27 cellular contexts compared by ENCODE assay signal in the genomic region with DNA sequence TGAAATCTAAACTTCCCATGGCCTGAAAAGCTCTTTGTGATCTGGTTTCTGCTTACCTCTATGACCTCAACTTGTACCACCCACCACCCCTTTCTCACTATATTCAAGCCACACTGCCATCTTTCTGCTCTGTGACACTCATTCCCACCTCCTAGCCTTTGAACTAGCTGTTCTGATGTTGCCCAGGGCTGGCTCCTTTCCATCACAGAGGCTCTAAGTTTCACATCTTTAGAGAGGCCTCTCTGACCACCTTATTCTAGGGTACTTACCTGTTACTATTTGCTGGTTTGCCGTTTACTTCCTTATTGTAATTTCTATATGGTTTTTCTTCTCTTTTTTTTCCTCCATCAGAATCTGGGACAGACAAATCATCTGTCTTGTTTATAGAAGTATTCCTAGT. TPM values are rescaled to one million over a fixed set of nuclear protein-coding genes. Genes with fewer than 3 reads are reported as not detected.
DNase-seq lines count a peak whose midpoint lies in the region; ATAC-seq, FAIRE-seq and TF ChIP-seq lines count a peak whose summit lies in the region.
"Had no signal": no experiment of that assay in that cellular context is flagged by ENCODE, and none has a peak within 500 bp of the region (broad histone marks: within the 10 kb centered on the region; RNA-seq: fewer than 3 reads in every experiment).

No MANE protein-coding gene starts in this region.

- WGBS in HepG2 (ENCODE audit: low lambda C conversion rate), result 39% methylated on average over 1 of the region's 1 CpG
- 100% methylated on average over 1 of the region's 1 CpG for WGBS in right lobe of liver (ENCODE audit: insufficient coverage, low coverage, low lambda C conversion rate, missing lambda C conversion rate)

- H3K36me3 ChIP-seq in HepG2 (replicated peaks in 1 of 2; ENCODE audit: control insufficient read depth in 1 of 2, insufficient read depth in 2 of 2, low read length in 2 of 2) (peaks cover 1 to 11% of the 10 kb centered on the region in 2 experiments; a peak in 2 of 5 replicates), right lobe of liver (no peaks in the 10 kb centered on the region), OCI-LY7 (ENCODE audit: insufficient read depth, low read length) (peaks cover 25% of the 10 kb centered on the region)
- H3K36me3 ChIP-seq: colonic mucosa had no signal

- TF ChIP-seq POLR2A in HepG2 (IDR thresholded peaks at IDR 0.05; ENCODE audit: insufficient read depth in 1 of 2, low read depth in 2 of 2, low read length in 2 of 2) (no peak), right lobe of liver (IDR thresholded peaks at IDR 0.05) (no peak)

- H4K20me1 ChIP-seq in HepG2 (ENCODE audit: insufficient read depth, low read length) (peaks cover 3% of the 10 kb centered on the region), OCI-LY7 (ENCODE audit: insufficient read depth, low read length) (peaks cover 29% of the 10 kb centered on the region; the same call in 1 of the 2 replicates)

- POLR2A ChIA-PET in HepG2 (lab: Yijun Ruan, JAX) (no interaction called here), OCI-LY7 (lab: Charles Lee) (no interaction called here)

- no peak for ATAC-seq in HepG2
- no peak for ATAC-seq in right lobe of liver
- ATAC-seq in memory B cell (ENCODE audit: low read depth), result no peak
- ATAC-seq: activated CD8-positive, alpha-beta memory T cell treated with anti-CD3 and anti-CD28 coated beads, Interleukin-2, amount 10 ng/mL, durations not matched to agents 7 days and 5 days; HCT116; left lobe of liver had no signal

- intact Hi-C loops in HepG2 (cut with micrococcal nuclease; ENCODE audit: unreplicated experiment), result no loop called here
- intact Hi-C loops in right lobe of liver (cut with DNase I), result loop anchor here in 1 of 2 donors (10.0 kb wide), 1 partner anchor 79 kb away; no protein-coding TSS in a partner anchor
- intact Hi-C loops in OCI-LY7 (cut with micrococcal nuclease; ENCODE audit: unreplicated experiment), result no loop called here
- intact Hi-C loops in posterior cingulate gyrus (cut with DNase I), result no loop called here

- TF ChIP-seq EP300 in HepG2 (IDR thresholded peaks at IDR 0.05; ENCODE audit: low read depth in 2 of 2, low read length in 2 of 2) (no peak), HepG2 (CRISPR knock-in tag; IDR thresholded peaks at IDR 0.05; ENCODE audit: borderline replicate concordance) (no peak)

- CTCF ChIA-PET in HepG2 (lab: Yijun Ruan, JAX; ENCODE audit: low intra/inter-chr PET ratio, low total read pairs), result no interaction called here
- CTCF ChIA-PET in OCI-LY7 (lab: Charles Lee; ENCODE audit: unreplicated experiment), result no interaction called here

- no peak overlapping the region for H3K9ac ChIP-seq in HepG2 (ENCODE audit: insufficient read depth, low read depth, low read length)

- H3K4me3 Mint-ChIP-seq in memory B cell (no peak overlapping the region), type B pancreatic cell (peak overlapping the region; percentile 39)
- H3K4me3 Mint-ChIP-seq: activated CD8-positive, alpha-beta memory T cell treated with anti-CD3 and anti-CD28 coated beads, Interleukin-2, amount 10 ng/mL, durations not matched to agents 7 days and 5 days; activated naive CD8-positive, alpha-beta T cell; activated T-helper 1 cell treated with anti-CD3 and anti-CD28 coated beads, Interleukin-12 subunit alpha, Interleukin-12 subunit beta, Interleukin-2, Interleukin-4 antibody, amounts not matched to agents 30 ng/mL and 10 ng/mL and 1 ng/mL, durations not matched to agents 14 hours and 24 hours and 36 hours had no signal

- H3K27ac Mint-ChIP-seq in memory B cell, result peak overlapping the region; percentile 17
- H3K27ac Mint-ChIP-seq in type B pancreatic cell, result no peak overlapping the region
- H3K27ac Mint-ChIP-seq: activated CD8-positive, alpha-beta memory T cell treated with anti-CD3 and anti-CD28 coated beads, Interleukin-2, amount 10 ng/mL, durations not matched to agents 7 days and 5 days; activated naive CD8-positive, alpha-beta T cell; activated T-helper 1 cell treated with anti-CD3 and anti-CD28 coated beads, Interleukin-12 subunit alpha, Interleukin-12 subunit beta, Interleukin-2, Interleukin-4 antibody, amounts not matched to agents 30 ng/mL and 10 ng/mL and 1 ng/mL, durations not matched to agents 14 hours and 24 hours and 36 hours had no signal

- TF ChIP-seq RAD21 in HepG2 (CRISPR knock-in tag; IDR thresholded peaks at IDR 0.05), result no peak

- H2AFZ ChIP-seq in HepG2 (ENCODE audit: low read length) (no peak overlapping the region), OCI-LY7 (ENCODE audit: low read length) (no peak overlapping the region)

- no peaks in the 10 kb centered on the region for H3K27me3 Mint-ChIP-seq in memory B cell
- no peaks in the 10 kb centered on the region for H3K27me3 Mint-ChIP-seq in type B pancreatic cell
- H3K27me3 Mint-ChIP-seq: activated CD8-positive, alpha-beta memory T cell treated with anti-CD3 and anti-CD28 coated beads, Interleukin-2, amount 10 ng/mL, durations not matched to agents 7 days and 5 days; activated naive CD8-positive, alpha-beta T cell had no signal

- H3K9me3 Mint-ChIP-seq in memory B cell (no peaks in the 10 kb centered on the region), type B pancreatic cell (no peaks in the 10 kb centered on the region)
- H3K9me3 Mint-ChIP-seq: activated T-helper 1 cell treated with anti-CD3 and anti-CD28 coated beads, Interleukin-12 subunit alpha, Interleukin-12 subunit beta, Interleukin-2, Interleukin-4 antibody, amounts not matched to agents 30 ng/mL and 10 ng/mL and 1 ng/mL, durations not matched to agents 14 hours and 24 hours and 36 hours had no signal

- DNase-seq in HepG2 (ENCODE audit: low spot score) (no peak), right lobe of liver (no peak), OCI-LY7 (ENCODE audit: low spot score) (no peak), memory B cell (ENCODE audit: low spot score in 2 of 2) (no peak), type B pancreatic cell (ENCODE audit: extremely low spot score, unreplicated experiment) (no peak), posterior cingulate gyrus (no peak), NCI-H526 treated with DMSO at 0.1 percent for 48 hours (lab: John Stamatoyannopoulos, UW) (no peak), cerebellum (ENCODE audit: low spot score) (no peak)
- DNase-seq: activated CD4-positive, alpha-beta T cell treated with anti-CD3 and anti-CD28 coated beads for 48 hours; activated CD8-positive, alpha-beta memory T cell treated with anti-CD3 and anti-CD28 coated beads, Interleukin-2, amount 10 ng/mL, durations not matched to agents 7 days and 5 days; colonic mucosa; GF-D8; head of caudate nucleus; NCI-H146; NCI-H2171; NCI-H526; OCI-M1; retina; SHP77 treated with DMSO at 0.1 percent for 48 hours; stimulated activated CD4-positive, alpha-beta T cell treated with anti-CD3 and anti-CD28 coated beads, Interleukin-12 subunit alpha, Interleukin-12 subunit beta, amount 100 ng/mL, for 4 hours; T-helper 1 cell had no signal

- peaks cover 67% of the 10 kb centered on the region for H3K79me2 ChIP-seq in HepG2 (ENCODE audit: insufficient read depth, low read length)
- peaks cover 58% of the 10 kb centered on the region for H3K79me2 ChIP-seq in OCI-LY7 (ENCODE audit: insufficient read depth, low read depth, low read length)

- H3K27me3 ChIP-seq in HepG2 (ENCODE audit: control insufficient read depth in 1 of 2, insufficient read depth in 2 of 2, low read length in 2 of 2) (no peaks in the 10 kb centered on the region), right lobe of liver (no peaks in the 10 kb centered on the region)
- H3K27me3 ChIP-seq: colonic mucosa had no signal

- H3K36me3 Mint-ChIP-seq in memory B cell (peaks cover 10% of the 10 kb centered on the region), type B pancreatic cell (peaks cover 24% of the 10 kb centered on the region)

- H3K4me2 ChIP-seq in HepG2 (ENCODE audit: low read depth, low read length) (peak overlapping the region; percentile 8; the same call in 1 of the 2 replicates), OCI-LY7 (ENCODE audit: low read length) (peak overlapping the region; percentile 23)

- no peak overlapping the region for H3K27ac ChIP-seq in HepG2 (ENCODE audit: extremely low read length, insufficient read depth, low read length)
- no peak overlapping the region for H3K27ac ChIP-seq in right lobe of liver
- no peak overlapping the region for H3K27ac ChIP-seq in OCI-LY7 (ENCODE audit: low read depth, low read length, poor library complexity, severe bottlenecking)
- H3K27ac ChIP-seq: C4-2B, colonic mucosa had no signal

- BruUV-seq in HepG2 (replicated peaks; lab: Mats Ljungman, UMichigan) (no TSS peak), OCI-LY7 (replicated peaks; lab: Mats Ljungman, UMichigan) (no TSS peak)

- H3K4me3 ChIP-seq in HepG2 (replicated peaks in 1 of 3; ENCODE audit: insufficient read depth in 1 of 3, low read depth in 2 of 3, low read length in 3 of 3), result no peak overlapping the region
- no peak overlapping the region for H3K4me3 ChIP-seq in right lobe of liver
- H3K4me3 ChIP-seq in OCI-LY7 (ENCODE audit: low read depth, low read length, poor library complexity, severe bottlenecking), result no peak overlapping the region
- H3K4me3 ChIP-seq: colonic mucosa had no signal

- no peaks in the 10 kb centered on the region for H3K9me3 ChIP-seq in HepG2 (ENCODE audit: low read length)
- H3K9me3 ChIP-seq in right lobe of liver, result no peaks in the 10 kb centered on the region
- no peaks in the 10 kb centered on the region for H3K9me3 ChIP-seq in OCI-LY7 (ENCODE audit: low read length)
- H3K9me3 ChIP-seq: colonic mucosa had no signal

- no peaks in the 10 kb centered on the region for H3K9me2 ChIP-seq in OCI-LY7 (ENCODE audit: insufficient read depth, low read length)

- H3K4me1 Mint-ChIP-seq in memory B cell (peaks cover 30% of the 10 kb centered on the region), type B pancreatic cell (ENCODE audit: unreplicated experiment) (peaks cover 34% of the 10 kb centered on the region)

- FAIRE-seq in HepG2 (lab: Jason Lieb, UNC), result no peak
- FAIRE-seq: endometrium had no signal

- H3K4me1 ChIP-seq in HepG2 (ENCODE audit: insufficient read depth, low read length), result peaks cover 35% of the 10 kb centered on the region
- H3K4me1 ChIP-seq in right lobe of liver, result peaks cover 0 to 16% (median 3%) of the 10 kb centered on the region in 4 donors
- H3K4me1 ChIP-seq in OCI-LY7 (ENCODE audit: insufficient read depth, low read length, poor library complexity, severe bottlenecking), result peaks cover 36% of the 10 kb centered on the region
- H3K4me1 ChIP-seq: colonic mucosa had no signal

- in situ Hi-C loops in HepG2 (cut with HindIII; ENCODE audit: extremely low pct_ligation_motif_present, low pct_unique_long_range_greater_than_20kb), result no loop called here

- TF ChIP-seq CTCF in HepG2 (CRISPR knock-in tag; IDR thresholded peaks at IDR 0.05) (no peak), right lobe of liver (IDR thresholded peaks at IDR 0.05) (no peak), OCI-LY7 (conservative IDR thresholded peaks at IDR 0.05; ENCODE audit: low read length) (no peak), type B pancreatic cell (conservative IDR thresholded peaks at IDR 0.05) (no peak)

RNA-seq across cellular contexts. Expression of a gene that starts 4.3 kb away (rescaled TPM):
- total RNA-seq in HepG2 (2016; rRNA removed; fragmentation: Illumina TruSeq; extraction: Trizol) (43.9 and 68.7 TPM in 2 replicates), right lobe of liver (10 to 100 TPM; 15.7 to 43.3 (median 18.9) TPM), OCI-LY7 (2022) (54.8 and 61.9 TPM in 2 replicates), type B pancreatic cell (ENCODE audit: low replicate concordance) (93.8 and 103 TPM in 2 replicates), cerebellum (134 TPM)
- total RNA-seq in HepG2 (2016; cell fraction: cytosol; rRNA removed; fragmentation: Illumina TruSeq; extraction: Trizol; ENCODE audit: low read depth), result 32.2 and 32.5 TPM in 2 replicates
- 37.7 and 65.7 TPM in 2 replicates for total RNA-seq in HepG2 (2016; cell fraction: insoluble cytoplasmic fraction; rRNA removed; fragmentation: Illumina TruSeq; extraction: Trizol)
- 33.4 and 37.7 TPM in 2 replicates for total RNA-seq in HepG2 (2016; cell fraction: membrane; rRNA removed; fragmentation: Illumina TruSeq; extraction: Trizol)
- 62.3 and 75.4 TPM in 2 replicates for total RNA-seq in HepG2 (2016; cell fraction: nucleus; rRNA removed; fragmentation: Illumina TruSeq; extraction: Trizol)
- polyA plus RNA-seq in HepG2 (2011; rRNA removed), result 38.0 and 40.1 TPM in 2 replicates
- 16.8 and 31.1 TPM in 2 replicates for polyA plus RNA-seq in HepG2 (2011; cell fraction: cytosol; rRNA removed)
- 16.0 and 18.0 TPM in 2 replicates for polyA plus RNA-seq in HepG2 (2011; cell fraction: nucleus; rRNA removed)
- 41.2 and 46.3 TPM in 2 replicates for polyA plus RNA-seq in HepG2 (2012)
- polyA plus RNA-seq in HepG2 (2016; cell fraction: cytosol; fragmentation: Illumina TruSeq; extraction: Trizol; ENCODE audit: low read depth), result 9.7 and 14.9 TPM in 2 replicates
- polyA plus RNA-seq in HepG2 (2016; cell fraction: insoluble cytoplasmic fraction; fragmentation: Illumina TruSeq; extraction: Trizol; ENCODE audit: low read depth), result 43.0 and 47.2 TPM in 2 replicates
- polyA plus RNA-seq in HepG2 (2016; cell fraction: membrane; fragmentation: Illumina TruSeq; extraction: Trizol; ENCODE audit: low read depth), result 21.1 and 21.8 TPM in 2 replicates
- 99.6 and 104 TPM in 2 replicates for polyA plus RNA-seq in HepG2 (2016; cell fraction: nucleus; fragmentation: Illumina TruSeq; extraction: Trizol; ENCODE audit: insufficient read depth, low read depth)
- 23.5 and 65.7 TPM in 2 replicates for polyA minus RNA-seq in HepG2 (2011; rRNA and poly(A)+ RNA removed; ENCODE audit: low replicate concordance)
- 37.6 and 52.6 TPM in 2 replicates for polyA minus RNA-seq in HepG2 (2011; cell fraction: cytosol; rRNA and poly(A)+ RNA removed)
- 26.1 and 36.4 TPM in 2 replicates for polyA minus RNA-seq in HepG2 (2011; cell fraction: nucleus; rRNA and poly(A)+ RNA removed)
- total RNA-seq in OCI-LY7 (2014; rRNA removed; shearing (Covaris generic)), result 36.2 and 48.9 TPM in 2 replicates
